ENCODE assay signal across 8 cellular contexts in genomic region chr2:176118606-176119370, GRCh38.
DNase-seq lines count a peak whose midpoint lies in the region; ATAC-seq, FAIRE-seq and TF ChIP-seq lines count a peak whose summit lies in the region.

No MANE protein-coding gene starts in this region.

- peak; percentile 30 for TF ChIP-seq CTCF in GM10248 (IDR thresholded peaks at IDR 0.05; ENCODE audit: control extremely low read depth, extremely low read depth, low read depth, missing control alignments)
- TF ChIP-seq CTCF in RWPE1 (conservative IDR thresholded peaks at IDR 0.05; ENCODE audit: low read depth): no peak

- no peak for DNase-seq in GM10248 (ENCODE audit: extremely low spot score)
- peak; percentile 23 for DNase-seq in NOMO-1 treated with DMSO at 0.1 percent for 48 hours (lab: John Stamatoyannopoulos, UW; ENCODE audit: unreplicated experiment)
- DNase-seq in erythroblast (lab: John Stamatoyannopoulos, UW): peak; percentile 63 to 74
- DNase-seq in RWPE1 (ENCODE audit: low spot score): no peak
- DNase-seq in NCI-H345 treated with DMSO at 0.1 percent for 48 hours (lab: John Stamatoyannopoulos, UW; ENCODE audit: unreplicated experiment): no peak

- POLR2A ChIA-PET in GM10248 (lab: Yijun Ruan, JAX) (no interaction called here), RWPE1 (lab: Yijun Ruan, JAX; ENCODE audit: low non-redundant PET) (no interaction called here)

- peaks cover 77% of the 10 kb centered on the region for H3K27me3 Mint-ChIP-seq in stimulated activated memory B cell treated with anti-CD40 and anti-IgM and Interleukin-4, amounts not matched to agents 10 μg/mL and 1 μg/mL and 100 μg/mL, for 72 hours

- ATAC-seq in stimulated activated memory B cell treated with anti-CD40 and anti-IgM and Interleukin-4, amounts not matched to agents 10 μg/mL and 1 μg/mL and 100 μg/mL, for 72 hours: no peak
- ATAC-seq in activated CD4-positive, CD25-positive, alpha-beta regulatory T cell treated with anti-CD3 and anti-CD28 coated beads, Interleukin-2, amount 50 U/mL, for 24 hours: no peak

- no peaks in the 10 kb centered on the region for H3K9me3 Mint-ChIP-seq in stimulated activated memory B cell treated with anti-CD40 and anti-IgM and Interleukin-4, amounts not matched to agents 10 μg/mL and 1 μg/mL and 100 μg/mL, for 72 hours

- TF ChIP-seq POLR2A in erythroblast (IDR thresholded peaks at IDR 0.05; ENCODE audit: low read length): no peak

- H3K27ac ChIP-seq in RWPE1: no peak overlapping the region

- no peak overlapping the region for H3K4me3 Mint-ChIP-seq in stimulated activated memory B cell treated with anti-CD40 and anti-IgM and Interleukin-4, amounts not matched to agents 10 μg/mL and 1 μg/mL and 100 μg/mL, for 72 hours

- peaks cover 7% of the 10 kb centered on the region for H3K4me1 Mint-ChIP-seq in stimulated activated memory B cell treated with anti-CD40 and anti-IgM and Interleukin-4, amounts not matched to agents 10 μg/mL and 1 μg/mL and 100 μg/mL, for 72 hours

- FAIRE-seq in A204.1 (lab: Jason Lieb, UNC): peak; percentile 30

- H3K27ac Mint-ChIP-seq in stimulated activated memory B cell treated with anti-CD40 and anti-IgM and Interleukin-4, amounts not matched to agents 10 μg/mL and 1 μg/mL and 100 μg/mL, for 72 hours: no peak overlapping the region

- CTCF ChIA-PET in GM10248 (lab: Yijun Ruan, JAX): interaction anchor here (1.7 kb wide), 1 partner anchor 8 kb away, joined by 5 read pairs; no protein-coding TSS in a partner anchor
- CTCF ChIA-PET in RWPE1 (lab: Yijun Ruan, JAX): no interaction called here

- H3K36me3 Mint-ChIP-seq in stimulated activated memory B cell treated with anti-CD40 and anti-IgM and Interleukin-4, amounts not matched to agents 10 μg/mL and 1 μg/mL and 100 μg/mL, for 72 hours: no peaks in the 10 kb centered on the region

Comparison
In these comparisons a context has a peak if more than half of its experiments do, and no peak if none do; other contexts are left out.
1. DNase-seq: peak in NOMO-1 treated with DMSO at 0.1 percent for 48 hours (single experiment) and erythroblast (2 of 2); none in GM10248 (single experiment), RWPE1 (single experiment) and NCI-H345 treated with DMSO at 0.1 percent for 48 hours (single experiment).